ENCODE assay signal across 8 cellular contexts in genomic region chrX:120244395-120244734, GRCh38. TPM values are rescaled to one million over a fixed set of nuclear protein-coding genes. Genes with fewer than 3 reads are reported as not detected.
DNase-seq lines count a peak whose midpoint lies in the region; ATAC-seq and TF ChIP-seq lines count a peak whose summit lies in the region.

No MANE protein-coding gene starts in this region.

- H3K4me3 ChIP-seq in HUES64 (ENCODE audit: low read length) (peak overlapping the region; percentile 90), duodenal mucosa (ENCODE audit: low read depth in 1 of 2, low read length in 2 of 2) (peak overlapping the region; percentile 92 to 96)

- peak overlapping the region; percentile 60 to 95 (median 87) for H3K27ac Mint-ChIP-seq in nephron

- peak overlapping the region; percentile 90 to 96 (median 94) for H3K4me3 Mint-ChIP-seq in nephron

- peaks cover 5% of the 10 kb centered on the region for H3K4me1 Mint-ChIP-seq in nephron

- no peaks in the 10 kb centered on the region for H3K36me3 Mint-ChIP-seq in nephron (ENCODE audit: low read depth)

- H3K27ac ChIP-seq in HUES64 (ENCODE audit: low read depth, low read length) (peak overlapping the region; percentile 68; the same call in 1 of the 2 replicates), duodenal mucosa (ENCODE audit: low read depth, low read length) (peak overlapping the region; percentile 84)

- H3K4me1 ChIP-seq in HUES64 (ENCODE audit: insufficient read depth, low read length): no peaks in the 10 kb centered on the region; the same call in 1 of the 2 replicates
- H3K4me1 ChIP-seq in duodenal mucosa (ENCODE audit: control insufficient read depth in 1 of 2, insufficient read depth in 2 of 2, low read length in 2 of 2): peaks cover 10 to 15% of the 10 kb centered on the region in 2 donors

- peak overlapping the region; percentile 83 for H3K9ac ChIP-seq in HUES64 (ENCODE audit: low read depth, low read length)
- peak overlapping the region; percentile 76 to 82 for H3K9ac ChIP-seq in duodenal mucosa (ENCODE audit: low read depth in 1 of 2, low read length in 2 of 2)

- peaks cover 15% of the 10 kb centered on the region for H3K27me3 Mint-ChIP-seq in nephron (ENCODE audit: low read depth)

- no peak for DNase-seq in HK-2 (ENCODE audit: unreplicated experiment)
- DNase-seq in NCI-H510A treated with DMSO at 0.1 percent for 48 hours (lab: John Stamatoyannopoulos, UW): no peak
- no peak for DNase-seq in AG08395 (ENCODE audit: low spot score)
- no peak for DNase-seq in NCI-H1105 treated with DMSO at 0.1 percent for 48 hours (lab: John Stamatoyannopoulos, UW)

- no peak for TF ChIP-seq CTCF in nephron (IDR thresholded peaks at IDR 0.05; ENCODE audit: unreplicated experiment in 3 of 3)

- WGBS in HUES64: 1% methylated on average over 13 of the region's 16 CpGs

- H3K27me3 ChIP-seq in HUES64 (ENCODE audit: insufficient read depth, low read length) (peaks cover 28% of the 10 kb centered on the region), duodenal mucosa (ENCODE audit: control insufficient read depth in 1 of 2, insufficient read depth in 2 of 2, low read length in 2 of 2) (no peaks in the 10 kb centered on the region)

- peak; percentile 15 for ATAC-seq in GM19328 (IDR thresholded peaks at IDR 0.05; ENCODE audit: unreplicated experiment)

- peaks cover 3% of the 10 kb centered on the region for H3K9me3 Mint-ChIP-seq in nephron

- H3K9me3 ChIP-seq in HUES64 (ENCODE audit: insufficient read depth, low read depth, low read length): no peaks in the 10 kb centered on the region
- H3K9me3 ChIP-seq in duodenal mucosa (ENCODE audit: control insufficient read depth in 1 of 2, low read length in 2 of 2): no peaks in the 10 kb centered on the region

- no peaks in the 10 kb centered on the region for H3K36me3 ChIP-seq in HUES64 (ENCODE audit: insufficient read depth, low read length)
- no peaks in the 10 kb centered on the region for H3K36me3 ChIP-seq in duodenal mucosa (ENCODE audit: control insufficient read depth in 1 of 2, insufficient read depth in 2 of 2, low read length in 2 of 2)

RNA-seq across cellular contexts. Expression of gene ZBTB33, which starts 6.2 kb away (rescaled TPM):
- 16.1 TPM for polyA plus RNA-seq in HUES64 (2013, experiment 1 of 2)
- polyA plus RNA-seq in HUES64 (2013, experiment 2 of 2): 17.0 TPM
